Comparison of ENCODE assay signal across 1 cellular context in the genomic region with DNA sequence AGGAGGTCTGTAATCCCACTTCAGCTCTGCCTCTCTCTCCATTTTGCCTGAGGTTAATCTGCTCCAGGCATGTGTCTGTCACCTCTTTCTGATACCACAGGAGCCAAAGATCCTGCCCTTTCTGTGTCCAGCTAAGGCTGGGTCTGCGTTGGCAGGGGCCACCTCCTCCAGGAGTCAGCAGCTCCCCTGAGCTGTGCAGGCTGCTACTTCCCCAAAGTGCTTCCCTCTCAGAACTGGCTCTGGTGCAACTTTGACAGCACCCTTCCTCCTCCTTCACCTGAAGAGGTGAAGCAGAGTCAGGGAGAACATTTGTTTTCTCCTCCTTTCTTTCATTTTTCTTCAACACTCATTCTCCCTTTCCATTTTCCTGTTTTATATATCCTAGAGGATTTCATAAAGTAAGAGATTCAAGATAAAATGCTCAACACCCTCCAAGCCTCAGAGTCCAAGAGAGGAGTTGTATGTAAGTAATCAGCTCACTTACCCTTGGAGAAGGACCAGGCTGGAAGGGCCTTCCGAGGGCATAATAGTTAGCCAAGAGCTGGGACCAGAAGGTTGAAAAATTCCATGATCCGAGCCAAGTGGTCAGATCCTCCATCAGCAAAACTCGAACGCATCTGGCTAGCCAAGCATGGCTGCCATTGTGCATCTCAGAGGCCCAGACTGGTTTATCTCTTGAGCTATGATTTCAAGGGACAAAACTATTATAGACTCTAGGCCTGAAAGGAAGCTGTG.
TF ChIP-seq lines count a peak whose summit lies in the region.

No MANE protein-coding gene starts in this region.

TF ChIP-seq in H1, 55 proteins besides CTCF, POLR2A, EP300 and RAD21 (continued from another document):
- no peak for TF ChIP-seq NRF1 (IDR thresholded peaks at IDR 0.05; ENCODE audit: low read depth, low read length)
- no peak for TF ChIP-seq TAF7 (optimal IDR thresholded peaks at IDR 0.05; ENCODE audit: borderline replicate concordance, low read depth, low read length)
- TF ChIP-seq CREB1 (IDR thresholded peaks at IDR 0.05), result no peak
- TF ChIP-seq CBX5 (IDR thresholded peaks at IDR 0.05; ENCODE audit: low read depth, low read length), result no peak
- TF ChIP-seq TBP (IDR thresholded peaks at IDR 0.05; ENCODE audit: low read depth, low read length), result no peak
- no peak for TF ChIP-seq HDAC6 (IDR thresholded peaks at IDR 0.05; ENCODE audit: low read depth, low read length)
- no peak for TF ChIP-seq BCL11A (IDR thresholded peaks at IDR 0.05; ENCODE audit: low read depth in 2 of 2, low read length in 2 of 2)
TF ChIP-seq in H1: peak in this region for 0.
